14 cellular contexts compared by ENCODE assay signal in genomic region chr11:131656179-131656838, GRCh38.
"Had no signal": no experiment of that assay in that cellular context is flagged by ENCODE, and none has a peak within 500 bp of the region (broad histone marks: within the 10 kb centered on the region; RNA-seq: fewer than 3 reads in every experiment).

No MANE protein-coding gene starts in this region.

- H3K27ac Mint-ChIP-seq: activated CD4-positive, alpha-beta memory T cell treated with anti-CD3 and anti-CD28 coated beads for 36 hours; activated naive CD8-positive, alpha-beta T cell treated with anti-CD3 and anti-CD28 coated beads for 36 hours; naive thymus-derived CD8-positive, alpha-beta T cell had no signal

- H3K9me3 Mint-ChIP-seq: activated CD4-positive, alpha-beta memory T cell treated with anti-CD3 and anti-CD28 coated beads for 36 hours; activated naive CD8-positive, alpha-beta T cell treated with anti-CD3 and anti-CD28 coated beads for 36 hours; activated T-cell treated with anti-CD3 and anti-CD28 coated beads, Interleukin-2, amount 50 U/mL, for 4 hours had no signal

- H3K27me3 Mint-ChIP-seq: activated CD4-positive, alpha-beta memory T cell treated with anti-CD3 and anti-CD28 coated beads for 36 hours had no signal

- H3K4me3 ChIP-seq: breast epithelium, hepatocyte, mucosa of descending colon, pancreas had no signal

- H3K27me3 ChIP-seq: breast epithelium had no signal

- H3K4me1 ChIP-seq: breast epithelium, pancreas had no signal

- H3K9me3 ChIP-seq: breast epithelium, mucosa of descending colon, pancreas had no signal

- ATAC-seq: activated T-cell treated with anti-CD3 and anti-CD28 coated beads, Interleukin-2, amount 50 U/mL, for 4 hours; left colon; mucosa of descending colon; naive thymus-derived CD8-positive, alpha-beta T cell; pancreas had no signal

- H3K36me3 ChIP-seq: breast epithelium, pancreas had no signal

- H3K27ac ChIP-seq: breast epithelium, hepatocyte, pancreas had no signal

- H3K4me3 Mint-ChIP-seq: activated CD4-positive, alpha-beta memory T cell treated with anti-CD3 and anti-CD28 coated beads for 36 hours; activated naive CD8-positive, alpha-beta T cell treated with anti-CD3 and anti-CD28 coated beads for 36 hours; activated T-cell treated with anti-CD3 and anti-CD28 coated beads, Interleukin-2, amount 50 U/mL, for 4 hours; naive thymus-derived CD8-positive, alpha-beta T cell had no signal

- H3K36me3 Mint-ChIP-seq: activated CD4-positive, alpha-beta memory T cell treated with anti-CD3 and anti-CD28 coated beads for 36 hours; activated naive CD8-positive, alpha-beta T cell treated with anti-CD3 and anti-CD28 coated beads for 36 hours; naive thymus-derived CD8-positive, alpha-beta T cell had no signal

- DNase-seq: activated CD4-positive, alpha-beta memory T cell treated with anti-CD3 and anti-CD28 coated beads for 36 hours; activated gamma-delta T cell; activated naive CD8-positive, alpha-beta T cell treated with anti-CD3 and anti-CD28 coated beads for 36 hours; activated T-cell treated with anti-CD3 and anti-CD28 coated beads, Interleukin-2, amount 50 U/mL, for 4 hours; left colon; mammary epithelial cell; mucosa of descending colon; naive thymus-derived CD8-positive, alpha-beta T cell; pancreas; stimulated activated CD4-positive, alpha-beta T cell treated with anti-CD3 and anti-CD28 coated beads, Interleukin-2, amount 100 ng/mL, for 48 hours; stimulated activated naive CD4-positive, alpha-beta T cell treated with Interleukin-2 at 50 U/mL for 16 hours; T-helper 2 cell had no signal

- H3K4me1 Mint-ChIP-seq: activated naive CD8-positive, alpha-beta T cell treated with anti-CD3 and anti-CD28 coated beads for 36 hours; naive thymus-derived CD8-positive, alpha-beta T cell had no signal
